ENCODE assay signal across 1 cellular context in the genomic region with DNA sequence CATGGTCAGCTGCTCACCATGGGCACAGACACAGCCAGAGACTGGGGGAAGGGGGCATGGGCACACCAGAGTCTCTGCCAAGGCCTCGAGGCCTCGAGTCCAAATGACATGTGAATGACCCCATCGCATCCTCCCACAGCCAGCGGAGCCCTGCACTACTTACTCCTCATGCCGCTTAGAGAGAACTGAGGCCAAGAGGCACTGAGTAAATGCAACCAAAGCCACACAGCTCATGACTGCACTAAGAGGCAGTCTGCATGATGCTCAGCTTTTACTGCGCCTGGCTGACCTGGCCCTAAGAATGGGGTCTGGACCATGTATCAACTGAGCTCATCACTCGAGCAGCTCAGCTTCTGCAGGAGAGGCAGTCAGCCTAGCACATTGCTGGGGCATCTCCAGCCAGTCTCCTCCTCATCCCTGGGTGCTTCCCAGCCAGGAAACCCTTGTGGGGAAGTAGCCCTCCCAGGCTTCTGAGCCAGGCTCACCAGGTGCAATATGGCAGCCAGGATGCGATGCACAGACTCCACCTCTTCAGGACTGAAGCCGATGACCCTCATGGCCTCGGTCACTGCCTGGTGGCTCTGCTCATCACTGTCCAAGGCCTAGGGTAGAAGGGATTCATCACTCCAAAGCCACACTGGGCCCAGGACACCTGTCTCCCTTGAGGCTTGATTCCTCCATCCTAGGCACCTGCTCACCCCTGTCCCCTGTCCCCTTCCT.
TF ChIP-seq lines count a peak whose summit lies in the region.

No MANE protein-coding gene starts in this region.

TF ChIP-seq in H1, 55 proteins besides CTCF, POLR2A, EP300 and RAD21:
- TF ChIP-seq SAP30 (IDR thresholded peaks at IDR 0.05; ENCODE audit: insufficient read depth, insufficient replicate concordance, low read length) (no peak), MAFK (IDR thresholded peaks at IDR 0.05; ENCODE audit: low read depth, low read length) (no peak), CREB1 (IDR thresholded peaks at IDR 0.05) (no peak), HDAC2 (IDR thresholded peaks at IDR 0.05; ENCODE audit: borderline replicate concordance in 1 of 2, low read depth in 2 of 2, low read length in 2 of 2) (no peak), BACH1 (IDR thresholded peaks at IDR 0.05; ENCODE audit: low read length) (no peak), RFX5 (IDR thresholded peaks at IDR 0.05; ENCODE audit: borderline replicate concordance, low read depth, low read length) (no peak)
- TF ChIP-seq, protein P1, sequence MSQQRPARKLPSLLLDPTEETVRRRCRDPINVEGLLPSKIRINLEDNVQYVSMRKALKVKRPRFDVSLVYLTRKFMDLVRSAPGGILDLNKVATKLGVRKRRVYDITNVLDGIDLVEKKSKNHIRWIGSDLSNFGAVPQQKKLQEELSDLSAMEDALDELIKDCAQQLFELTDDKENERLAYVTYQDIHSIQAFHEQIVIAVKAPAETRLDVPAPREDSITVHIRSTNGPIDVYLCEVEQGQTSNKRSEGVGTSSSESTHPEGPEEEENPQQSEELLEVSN (IDR thresholded peaks at IDR 0.05), result no peak
